ENCODE assay signal across 11 cellular contexts in genomic region chr15:67104453-67104852, GRCh38. TPM values are rescaled to one million over a fixed set of nuclear protein-coding genes. Genes with fewer than 3 reads are reported as not detected.
DNase-seq lines count a peak whose midpoint lies in the region; TF ChIP-seq lines count a peak whose summit lies in the region.
"Had no signal": no experiment of that assay in that cellular context is flagged by ENCODE, and none has a peak within 500 bp of the region (broad histone marks: within the 10 kb centered on the region; RNA-seq: fewer than 3 reads in every experiment).

No MANE protein-coding gene starts in this region.

- H3K27me3 ChIP-seq in liver (ENCODE audit: control insufficient read depth in 4 of 4, insufficient read depth in 4 of 4, low read length in 3 of 4): no peaks in the 10 kb centered on the region
- no peaks in the 10 kb centered on the region for H3K27me3 ChIP-seq in stomach
- H3K27me3 ChIP-seq: SJCRH30 had no signal

- TF ChIP-seq CTCF in liver (IDR thresholded peaks at IDR 0.05; ENCODE audit: low read depth, low read length, missing input control) (no peak), stomach (IDR thresholded peaks at IDR 0.05) (no peak)

- H3K4me3 ChIP-seq in liver (ENCODE audit: low read depth in 1 of 3, low read length in 3 of 3): no peak overlapping the region
- no peak overlapping the region for H3K4me3 ChIP-seq in stomach
- H3K4me3 ChIP-seq: SJCRH30 had no signal

- no peak for TF ChIP-seq EP300 in stomach (IDR thresholded peaks at IDR 0.05)

- 21% methylated on average over 8 of the region's 8 CpGs for WGBS in liver
- WGBS in stomach, 5 donors: 21 to 46% (median 28%) methylated on average over 8 of the region's 8 CpGs

- CTCF ChIA-PET in activated CD4-positive, alpha-beta memory T cell treated with anti-CD3 and anti-CD28 coated beads, Interleukin-2, amount 10 ng/mL, durations not matched to agents 7 days and 5 days (lab: Charles Lee): no interaction called here

- TF ChIP-seq POLR2A in stomach (IDR thresholded peaks at IDR 0.05): no peak

- H3K36me3 ChIP-seq in liver (ENCODE audit: control insufficient read depth in 4 of 4, insufficient read depth in 3 of 4, low read depth in 1 of 4, low read length in 3 of 4) (no peaks in the 10 kb centered on the region), stomach (no peaks in the 10 kb centered on the region)

- intact Hi-C loops in stomach (cut with DNase I; ENCODE audit: low total_unique reads): no loop called here
- intact Hi-C loops in posterior vena cava (cut with DNase I): loop anchor here in 1 of 2 donors (5.0 kb wide), 1 partner anchor 148 kb away; the partner anchor contains the start of genes AAGAB and IQCH

- TF ChIP-seq RAD21 in liver (IDR thresholded peaks at IDR 0.05): peak in 1 of 2 donors; percentile 21

- DNase-seq in T-helper 1 cell: no peak
- no peak for DNase-seq in activated CD4-positive, alpha-beta memory T cell treated with anti-CD3 and anti-CD28 coated beads, Interleukin-2, amount 10 ng/mL, durations not matched to agents 7 days and 5 days
- no peak for DNase-seq in stomach
- DNase-seq in stimulated activated CD4-positive, alpha-beta T cell treated with anti-CD3 and anti-CD28 coated beads, Interleukin-4, amount 100 ng/mL, for 4 hours: no peak
- no peak for DNase-seq in posterior vena cava (ENCODE audit: low spot score)
- DNase-seq in NCI-H1694 (lab: John Stamatoyannopoulos, UW): no peak
- DNase-seq: 8988T, SJCRH30 had no signal

- H3K9me3 ChIP-seq in liver (ENCODE audit: control insufficient read depth in 4 of 4, low read length in 3 of 4) (no peaks in the 10 kb centered on the region), stomach (no peaks in the 10 kb centered on the region)
- H3K9me3 ChIP-seq: SJCRH30 had no signal

- H3K4me3 Mint-ChIP-seq in T-helper 1 cell treated with Interleukin-12 subunit alpha and Interleukin-12 subunit beta and Interleukin-4 antibody, amounts not matched to agents 30 μg/mL and 1 μg/mL, for 36 hours: peak overlapping the region; percentile 62
- H3K4me3 Mint-ChIP-seq in activated CD4-positive, alpha-beta memory T cell treated with anti-CD3 and anti-CD28 coated beads, Interleukin-2, amount 10 ng/mL, durations not matched to agents 7 days and 5 days: peak overlapping the region; percentile 41
- H3K4me3 Mint-ChIP-seq: brain had no signal

- peak overlapping the region; percentile 82 for H3K27ac Mint-ChIP-seq in T-helper 1 cell treated with Interleukin-12 subunit alpha and Interleukin-12 subunit beta and Interleukin-4 antibody, amounts not matched to agents 30 μg/mL and 1 μg/mL, for 36 hours
- no peak overlapping the region for H3K27ac Mint-ChIP-seq in activated CD4-positive, alpha-beta memory T cell treated with anti-CD3 and anti-CD28 coated beads, Interleukin-2, amount 10 ng/mL, durations not matched to agents 7 days and 5 days

- no peaks in the 10 kb centered on the region for H3K9me3 Mint-ChIP-seq in T-helper 1 cell treated with Interleukin-12 subunit alpha and Interleukin-12 subunit beta and Interleukin-4 antibody, amounts not matched to agents 30 μg/mL and 1 μg/mL, for 36 hours
- no peaks in the 10 kb centered on the region for H3K9me3 Mint-ChIP-seq in activated CD4-positive, alpha-beta memory T cell treated with anti-CD3 and anti-CD28 coated beads, Interleukin-2, amount 10 ng/mL, durations not matched to agents 7 days and 5 days

- no peaks in the 10 kb centered on the region for H3K27me3 Mint-ChIP-seq in T-helper 1 cell treated with Interleukin-12 subunit alpha and Interleukin-12 subunit beta and Interleukin-4 antibody, amounts not matched to agents 30 μg/mL and 1 μg/mL, for 36 hours (ENCODE audit: low read depth)
- H3K27me3 Mint-ChIP-seq in activated CD4-positive, alpha-beta memory T cell treated with anti-CD3 and anti-CD28 coated beads, Interleukin-2, amount 10 ng/mL, durations not matched to agents 7 days and 5 days: no peaks in the 10 kb centered on the region
- H3K27me3 Mint-ChIP-seq: brain had no signal

- POLR2A ChIA-PET in activated CD4-positive, alpha-beta memory T cell treated with anti-CD3 and anti-CD28 coated beads, Interleukin-2, amount 10 ng/mL, durations not matched to agents 7 days and 5 days (lab: Charles Lee): interaction anchor here (0.6 to 19.8 kb wide), 7 partner anchors 11 to 404 kb away, joined by 3 to 489 read pairs (median 117); partner anchors contain the start of gene SMAD3

- no peak overlapping the region for H3K9ac ChIP-seq in liver (ENCODE audit: low read depth in 1 of 2, low read length in 2 of 2)

- peaks cover 48% of the 10 kb centered on the region for H3K36me3 Mint-ChIP-seq in T-helper 1 cell treated with Interleukin-12 subunit alpha and Interleukin-12 subunit beta and Interleukin-4 antibody, amounts not matched to agents 30 μg/mL and 1 μg/mL, for 36 hours (ENCODE audit: low read depth)
- peaks cover 65% of the 10 kb centered on the region for H3K36me3 Mint-ChIP-seq in activated CD4-positive, alpha-beta memory T cell treated with anti-CD3 and anti-CD28 coated beads, Interleukin-2, amount 10 ng/mL, durations not matched to agents 7 days and 5 days (ENCODE audit: low read depth)
- H3K36me3 Mint-ChIP-seq: brain had no signal

- H3K4me1 ChIP-seq in liver (ENCODE audit: control insufficient read depth in 4 of 4, insufficient read depth in 4 of 4, low read length in 3 of 4) (peaks cover 11 to 43% (median 28%) of the 10 kb centered on the region in 4 donors), stomach (peaks cover 76 to 100% (median 95%) of the 10 kb centered on the region in 4 donors)

- H3K4me1 Mint-ChIP-seq in T-helper 1 cell treated with Interleukin-12 subunit alpha and Interleukin-12 subunit beta and Interleukin-4 antibody, amounts not matched to agents 30 μg/mL and 1 μg/mL, for 36 hours (ENCODE audit: low read depth): peaks cover 60% of the 10 kb centered on the region
- peaks cover 22% of the 10 kb centered on the region for H3K4me1 Mint-ChIP-seq in activated CD4-positive, alpha-beta memory T cell treated with anti-CD3 and anti-CD28 coated beads, Interleukin-2, amount 10 ng/mL, durations not matched to agents 7 days and 5 days

- H3K27ac ChIP-seq in liver (ENCODE audit: low read depth in 1 of 2, low read length in 2 of 2): peak overlapping the region; percentile 16 to 54
- H3K27ac ChIP-seq in stomach: peak overlapping the region; percentile 16 to 88 (median 83)

TF ChIP-seq in liver, 16 proteins besides CTCF, POLR2A, EP300 and RAD21 (continues in another document):
- peak in 1 of 2 donors; percentile 68 for TF ChIP-seq HNF4A (conservative IDR thresholded peaks at IDR 0.05)
- no peak for TF ChIP-seq ZBTB33 (IDR thresholded peaks at IDR 0.05)
- no peak for TF ChIP-seq ATF3 (IDR thresholded peaks at IDR 0.05)
- TF ChIP-seq GABPA (IDR thresholded peaks at IDR 0.05 in 1 of 2, conservative IDR thresholded peaks at IDR 0.05 in 1 of 2): no peak
- TF ChIP-seq MAX (IDR thresholded peaks at IDR 0.05): peak; percentile 64
- peak in 1 of 2 donors; percentile 58 for TF ChIP-seq RXRA (IDR thresholded peaks at IDR 0.05)
- TF ChIP-seq NR2F2 (IDR thresholded peaks at IDR 0.05): no peak
- TF ChIP-seq TAF1 (conservative IDR thresholded peaks at IDR 0.05): no peak
- TF ChIP-seq YY1 (IDR thresholded peaks at IDR 0.05): peak; percentile 14
- no peak for TF ChIP-seq HNF4G (IDR thresholded peaks at IDR 0.05)
- TF ChIP-seq FOXA1 (IDR thresholded peaks at IDR 0.05): no peak
- peak in 1 of 2 donors; percentile 31 for TF ChIP-seq EGR1 (IDR thresholded peaks at IDR 0.05; ENCODE audit: low read depth in 2 of 2)

RNA-seq across cellular contexts. Expression of gene SMAD3, which starts 39.1 kb away (rescaled TPM):
- total RNA-seq in activated CD4-positive, alpha-beta memory T cell treated with anti-CD3 and anti-CD28 coated beads, Interleukin-2, amount 10 ng/mL, durations not matched to agents 7 days and 5 days: 100 to 1,000 TPM; 145 to 148 TPM
- total RNA-seq in liver (10 to 100 TPM in 1 of 2 donors, 1 to 10 TPM in 1; 4.0 to 12.2 TPM), stomach (100 to 1,000 TPM in 1 of 5 donors, 10 to 100 TPM in 4; 22.8 to 103 (median 48.1) TPM), posterior vena cava (10 to 100 TPM; 56.3 to 62.7 TPM)
- polyA plus RNA-seq in liver (1 to 10 TPM; 5.2 to 5.7 TPM), stomach (10 to 100 TPM in 2 of 3 donors, 1 to 10 TPM in 1; 6.8 to 18.2 (median 10.7) TPM)
